Comparison of ENCODE assay signal across 20 cellular contexts in the genomic region with DNA sequence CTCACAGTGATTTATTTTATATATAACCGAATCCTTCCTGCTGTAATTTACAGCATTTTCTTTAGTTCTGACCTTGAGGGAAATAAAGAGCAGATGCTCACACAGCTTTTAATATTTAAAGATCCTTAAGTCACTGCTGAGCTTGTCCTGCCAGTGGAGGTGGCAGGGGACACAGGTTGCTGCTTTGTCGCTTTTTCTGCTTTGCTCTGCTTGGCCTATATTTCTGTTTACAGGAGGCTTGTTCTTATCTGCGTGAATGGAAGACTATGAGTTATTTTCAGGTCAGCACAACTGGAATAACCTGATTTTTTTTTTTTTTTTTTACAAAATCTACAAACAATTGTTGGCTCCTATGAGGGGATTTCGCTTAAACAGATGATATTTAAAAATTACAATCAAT. TPM values are rescaled to one million over a fixed set of nuclear protein-coding genes. Genes with fewer than 3 reads are reported as not detected.
A peak's percentile ranks its signal among the peaks of the same experiment; 100 is the strongest.
DNase-seq lines count a peak whose midpoint lies in the region; ATAC-seq and TF ChIP-seq lines count a peak whose summit lies in the region.
"Had no signal": no experiment of that assay in that cellular context is flagged by ENCODE, and none has a peak within 500 bp of the region (broad histone marks: within the 10 kb centered on the region; RNA-seq: fewer than 3 reads in every experiment).

No MANE protein-coding gene starts in this region.

- H3K36me3 ChIP-seq in gastrocnemius medialis (peaks cover 0 to 8% of the 10 kb centered on the region in 2 donors), A673 (ENCODE audit: insufficient read depth, low read length, poor library complexity, severe bottlenecking) (no peaks in the 10 kb centered on the region)

- in situ Hi-C loops in gastrocnemius medialis (cut with MboI; ENCODE audit: low sequenced_read_pairs in 4 of 4) = no loop called here

- CTCF ChIA-PET in activated CD4-positive, alpha-beta T cell treated with anti-CD3 and anti-CD28 coated beads, Interleukin-2, amount 10 ng/mL, durations not matched to agents 7 days and 5 days (lab: Charles Lee) = interaction anchor here (1.0 kb wide), 1 partner anchor 9 kb away, joined by 4 read pairs; no protein-coding TSS in a partner anchor
- CTCF ChIA-PET in A673 (lab: Charles Lee) = interaction anchor here (0.5 kb wide), 1 partner anchor 198 kb away, joined by 3 read pairs; no protein-coding TSS in a partner anchor

- H3K4me3 Mint-ChIP-seq in activated CD4-positive, alpha-beta T cell treated with anti-CD3 and anti-CD28 coated beads, Interleukin-2, amount 10 ng/mL, durations not matched to agents 7 days and 5 days = peak overlapping the region; percentile 87
- peak overlapping the region; percentile 91 for H3K4me3 Mint-ChIP-seq in natural killer cell treated with Interleukin-12 subunit alpha and Interleukin-12 subunit beta and Interleukin-15 and Interleukin-18, amount 100 ng/mL, for 72 hours

- no peak for TF ChIP-seq POLR2A in gastrocnemius medialis (IDR thresholded peaks at IDR 0.05)

- POLR2A ChIA-PET in activated CD4-positive, alpha-beta T cell treated with anti-CD3 and anti-CD28 coated beads, Interleukin-2, amount 10 ng/mL, durations not matched to agents 7 days and 5 days (lab: Charles Lee) = interaction anchor here (0.6 to 0.7 kb wide), 2 partner anchors 210 to 734 kb away, joined by 3 to 4 read pairs; no protein-coding TSS in a partner anchor
- POLR2A ChIA-PET in A673 (lab: Charles Lee; ENCODE audit: low non-redundant PET) = no interaction called here

- intact Hi-C loops in gastrocnemius medialis (cut with DNase I; ENCODE audit: low total_unique reads) (no loop called here), A673 (cut with micrococcal nuclease; ENCODE audit: unreplicated experiment) (no loop called here)

- no peaks in the 10 kb centered on the region for H3K27me3 Mint-ChIP-seq in activated CD4-positive, alpha-beta T cell treated with anti-CD3 and anti-CD28 coated beads, Interleukin-2, amount 10 ng/mL, durations not matched to agents 7 days and 5 days
- H3K27me3 Mint-ChIP-seq in natural killer cell treated with Interleukin-12 subunit alpha and Interleukin-12 subunit beta and Interleukin-15 and Interleukin-18, amount 100 ng/mL, for 72 hours = no peaks in the 10 kb centered on the region

- BruUV-seq in A673 (replicated peaks; lab: Mats Ljungman, UMichigan) = no TSS peak

- TF ChIP-seq CTCF in LNCaP clone FGC (IDR thresholded peaks at IDR 0.05; ENCODE audit: control insufficient read depth, extremely low read depth, insufficient read depth) (no peak), gastrocnemius medialis (IDR thresholded peaks at IDR 0.05 in 4 of 5, conservative IDR thresholded peaks at IDR 0.05 in 1 of 5) (no peak), A673 (conservative IDR thresholded peaks at IDR 0.05; ENCODE audit: low read depth, low read length) (no peak)

- H3K27me3 ChIP-seq in gastrocnemius medialis (no peaks in the 10 kb centered on the region), A673 (replicated peaks; ENCODE audit: insufficient read depth, low read depth, low read length, poor library complexity) (no peaks in the 10 kb centered on the region)
- H3K27me3 ChIP-seq: testis had no signal

- H3K36me3 Mint-ChIP-seq in activated CD4-positive, alpha-beta T cell treated with anti-CD3 and anti-CD28 coated beads, Interleukin-2, amount 10 ng/mL, durations not matched to agents 7 days and 5 days (ENCODE audit: low read depth) = peaks cover 51% of the 10 kb centered on the region
- H3K36me3 Mint-ChIP-seq in activated naive CD4-positive, alpha-beta T cell treated with anti-CD3 and anti-CD28 coated beads, Interleukin-2, amount 50 U/mL, for 72 hours = peaks cover 10 to 56% of the 10 kb centered on the region in 2 donors
- no peaks in the 10 kb centered on the region for H3K36me3 Mint-ChIP-seq in natural killer cell treated with Interleukin-12 subunit alpha and Interleukin-12 subunit beta and Interleukin-15 and Interleukin-18, amount 100 ng/mL, for 72 hours

- H3K27ac ChIP-seq in gastrocnemius medialis (no peak overlapping the region), A673 (ENCODE audit: low read depth, low read length, poor library complexity, severe bottlenecking) (no peak overlapping the region)
- H3K27ac ChIP-seq: lower lobe of right lung, testis had no signal

- ATAC-seq in activated naive CD4-positive, alpha-beta T cell treated with anti-CD3 and anti-CD28 coated beads, Interleukin-2, amount 50 U/mL, for 72 hours = no peak
- no peak for ATAC-seq in natural killer cell treated with Interleukin-12 subunit alpha and Interleukin-12 subunit beta and Interleukin-15 and Interleukin-18, amount 100 ng/mL, for 72 hours
- ATAC-seq in gastrocnemius medialis = no peak
- no peak for ATAC-seq in GM21447 (IDR thresholded peaks at IDR 0.05; ENCODE audit: unreplicated experiment)
- ATAC-seq: lower lobe of right lung, sciatic nerve had no signal

- H3K27ac Mint-ChIP-seq in activated CD4-positive, alpha-beta T cell treated with anti-CD3 and anti-CD28 coated beads, Interleukin-2, amount 10 ng/mL, durations not matched to agents 7 days and 5 days = peak overlapping the region; percentile 93
- H3K27ac Mint-ChIP-seq in activated naive CD4-positive, alpha-beta T cell treated with anti-CD3 and anti-CD28 coated beads, Interleukin-2, amount 50 U/mL, for 72 hours = peak overlapping the region; percentile 94 to 97
- H3K27ac Mint-ChIP-seq in natural killer cell treated with Interleukin-12 subunit alpha and Interleukin-12 subunit beta and Interleukin-15 and Interleukin-18, amount 100 ng/mL, for 72 hours = peak overlapping the region; percentile 93 to 94

- H3K4me1 ChIP-seq in gastrocnemius medialis (peaks cover 0 to 10% of the 10 kb centered on the region in 2 donors), A673 (ENCODE audit: insufficient read depth, low read length, poor library complexity, severe bottlenecking) (peaks cover 27% of the 10 kb centered on the region)
- H3K4me1 ChIP-seq: testis had no signal

- H3K9me3 ChIP-seq in gastrocnemius medialis = no peaks in the 10 kb centered on the region
- H3K9me3 ChIP-seq in A673 (ENCODE audit: low read depth, low read length, poor library complexity, severe bottlenecking) = no peaks in the 10 kb centered on the region
- H3K9me3 ChIP-seq: lower lobe of right lung, testis had no signal

- no peak overlapping the region for H3K4me3 ChIP-seq in LNCaP clone FGC (ENCODE audit: low read depth, low read length)
- no peak overlapping the region for H3K4me3 ChIP-seq in gastrocnemius medialis
- no peak overlapping the region for H3K4me3 ChIP-seq in A673 (ENCODE audit: low read depth, low read length, poor library complexity, severe bottlenecking)
- H3K4me3 ChIP-seq: lower lobe of right lung, testis had no signal

- H3K9me3 Mint-ChIP-seq in activated CD4-positive, alpha-beta T cell treated with anti-CD3 and anti-CD28 coated beads, Interleukin-2, amount 10 ng/mL, durations not matched to agents 7 days and 5 days = no peaks in the 10 kb centered on the region
- H3K9me3 Mint-ChIP-seq in activated naive CD4-positive, alpha-beta T cell treated with anti-CD3 and anti-CD28 coated beads, Interleukin-2, amount 50 U/mL, for 72 hours = no peaks in the 10 kb centered on the region
- H3K9me3 Mint-ChIP-seq in natural killer cell treated with Interleukin-12 subunit alpha and Interleukin-12 subunit beta and Interleukin-15 and Interleukin-18, amount 100 ng/mL, for 72 hours = no peaks in the 10 kb centered on the region

- peaks cover 75% of the 10 kb centered on the region for H3K4me1 Mint-ChIP-seq in activated CD4-positive, alpha-beta T cell treated with anti-CD3 and anti-CD28 coated beads, Interleukin-2, amount 10 ng/mL, durations not matched to agents 7 days and 5 days
- peaks cover 81 to 83% of the 10 kb centered on the region in 2 donors for H3K4me1 Mint-ChIP-seq in natural killer cell treated with Interleukin-12 subunit alpha and Interleukin-12 subunit beta and Interleukin-15 and Interleukin-18, amount 100 ng/mL, for 72 hours (ENCODE audit: low read depth in 2 of 2)

- DNase-seq in activated CD4-positive, alpha-beta T cell treated with anti-CD3 and anti-CD28 coated beads, Interleukin-2, amount 10 ng/mL, durations not matched to agents 7 days and 5 days = no peak
- DNase-seq in activated CD4-positive, alpha-beta T cell treated with anti-CD3 and anti-CD28 coated beads, Interleukin-2, amount 50 U/mL, for 1 hour = no peak
- DNase-seq in LNCaP clone FGC (ENCODE audit: low read depth) (peak; percentile 77), gastrocnemius medialis (no peak), A673 (ENCODE audit: low spot score) (no peak)
- DNase-seq in activated naive CD4-positive, alpha-beta T cell treated with anti-CD3 and anti-CD28 coated beads, Interleukin-2, amount 50 U/mL, for 72 hours (ENCODE audit: low spot score in 2 of 2) = no peak
- DNase-seq in natural killer cell treated with Interleukin-12 subunit alpha and Interleukin-12 subunit beta and Interleukin-15 and Interleukin-18, amount 100 ng/mL, for 72 hours (ENCODE audit: low spot score) = no peak
- DNase-seq: ACHN; anterior cingulate cortex; C1 segment of cervical spinal cord; dermis blood vessel endothelial cell; DMS 273 treated with DMSO at 0.1 percent for 48 hours; lower lobe of right lung; NCI-H1092 treated with DMSO at 0.1 percent for 48 hours; NCI-H2081; NCI-H524 treated with DMSO at 0.1 percent for 48 hours; stimulated activated CD4-positive, alpha-beta T cell treated with anti-CD3 and anti-CD28 coated beads, Interleukin-15, amount 100 ng/mL, for 24 hours; testis had no signal

RNA-seq across cellular contexts. Expression of a gene that starts 2.3 kb away (rescaled TPM):
- 10 to 100 TPM; 42.0 to 50.1 TPM for total RNA-seq in activated CD4-positive, alpha-beta T cell treated with anti-CD3 and anti-CD28 coated beads, Interleukin-2, amount 10 ng/mL, durations not matched to agents 7 days and 5 days
- total RNA-seq in activated naive CD4-positive, alpha-beta T cell treated with anti-CD3 and anti-CD28 coated beads, Interleukin-2, amount 50 U/mL, for 72 hours = 10 to 100 TPM; 16.4 to 48.2 TPM
- total RNA-seq in natural killer cell treated with Interleukin-12 subunit alpha and Interleukin-12 subunit beta and Interleukin-15 and Interleukin-18, amount 100 ng/mL, for 72 hours = 10 to 100 TPM; 26.1 to 60.2 TPM
- total RNA-seq in gastrocnemius medialis (under 1 TPM in 2 of 4 donors, not detected in 2; 0.66 to 0.81 TPM), A673 (2021) (1.4 and 2.0 TPM in 2 replicates)
